ENCODE assay signal across 23 cellular contexts in the genomic region with DNA sequence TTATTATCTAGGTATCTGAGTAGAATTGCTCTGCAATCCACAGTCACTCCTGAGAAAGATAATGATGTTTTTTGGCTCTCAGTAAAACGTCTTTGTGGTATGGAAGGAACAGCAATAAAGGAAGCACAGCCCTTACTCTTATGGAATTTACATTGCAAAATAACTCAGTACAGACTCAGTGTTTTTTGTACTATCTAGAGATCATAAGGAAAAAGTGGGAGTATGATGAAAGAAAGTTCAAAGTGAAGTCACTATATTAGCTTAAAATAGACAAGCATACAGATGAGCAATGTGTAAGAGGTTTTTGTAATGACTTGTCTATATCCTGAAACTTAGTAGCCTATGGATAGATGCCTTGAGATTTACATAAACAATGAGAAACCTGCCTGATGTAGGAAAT.
DNase-seq lines count a peak whose midpoint lies in the region; ATAC-seq and TF ChIP-seq lines count a peak whose summit lies in the region.
"Had no signal": no experiment of that assay in that cellular context is flagged by ENCODE, and none has a peak within 500 bp of the region (broad histone marks: within the 10 kb centered on the region; RNA-seq: fewer than 3 reads in every experiment).

No MANE protein-coding gene starts in this region.

- H3K9me3 ChIP-seq in SK-N-MC (ENCODE audit: low read depth, low read length) (no peaks in the 10 kb centered on the region), smooth muscle cell (replicated peaks; ENCODE audit: low read depth) (no peaks in the 10 kb centered on the region)
- H3K9me3 ChIP-seq: heart right ventricle, thoracic aorta had no signal

- H3K9ac ChIP-seq in SK-N-MC (ENCODE audit: insufficient read length) (peak overlapping the region; percentile 11), smooth muscle cell (ENCODE audit: low read depth) (no peak overlapping the region)

- no peak for ATAC-seq in GM18498 (IDR thresholded peaks at IDR 0.05; ENCODE audit: unreplicated experiment)
- ATAC-seq: heart right ventricle, T-cell had no signal

- peak overlapping the region; percentile 9 for H2AFZ ChIP-seq in smooth muscle cell (ENCODE audit: low read depth)

- H4K20me1 ChIP-seq in smooth muscle cell (ENCODE audit: low read depth) = no peaks in the 10 kb centered on the region

- H3K27me3 ChIP-seq in smooth muscle cell (ENCODE audit: low read depth) = no peaks in the 10 kb centered on the region
- H3K27me3 ChIP-seq: brain microvascular endothelial cell had no signal

- TF ChIP-seq CTCF in fibroblast of mammary gland (conservative IDR thresholded peaks at IDR 0.05; ENCODE audit: control insufficient read depth, insufficient read depth, low read depth, low read length) (no peak), smooth muscle cell (IDR thresholded peaks at IDR 0.05; ENCODE audit: borderline replicate concordance, insufficient read depth, poor library complexity, severe bottlenecking) (no peak)

- H3K36me3 ChIP-seq in SK-N-MC (ENCODE audit: insufficient read depth, low read length) = no peaks in the 10 kb centered on the region
- H3K36me3 ChIP-seq in smooth muscle cell (ENCODE audit: low read depth) = no peaks in the 10 kb centered on the region
- H3K36me3 ChIP-seq: brain microvascular endothelial cell, heart right ventricle, thoracic aorta had no signal

- DNase-seq in NOMO-1 treated with DMSO at 0.1 percent for 48 hours (lab: John Stamatoyannopoulos, UW; ENCODE audit: unreplicated experiment) (peak; percentile 31), NOMO-1 treated with dmso at 0.1 percent for 144 hours (lab: John Stamatoyannopoulos, UW; ENCODE audit: unreplicated experiment) (no peak), SK-N-MC (ENCODE audit: low read depth, low spot score) (no peak), fibroblast of mammary gland (ENCODE audit: low read depth) (peak; percentile 57), smooth muscle cell (lab: John Stamatoyannopoulos, UW; ENCODE audit: unreplicated experiment) (no peak), NCI-H1092 treated with DMSO at 0.1 percent for 48 hours (lab: John Stamatoyannopoulos, UW) (no peak)
- DNase-seq in stimulated activated CD8-positive, alpha-beta memory T cell treated with anti-CD3 and anti-CD28 coated beads, Interleukin-4, amount 100 ng/mL, for 48 hours = no peak
- DNase-seq: activated CD4-positive, alpha-beta T cell treated with anti-CD3 and anti-CD28 coated beads, Interleukin-2, amount 50 U/mL, for 48 hours; activated naive CD4-positive, alpha-beta T cell treated with anti-CD3 and anti-CD28 coated beads for 36 hours; brain microvascular endothelial cell; C1 segment of cervical spinal cord; erythroblast; heart right ventricle; immature natural killer cell; NCI-H1694 treated with DMSO at 0.1 percent for 48 hours; NCI-H345; RPMI8226; T-cell had no signal

- H3F3A ChIP-seq in smooth muscle cell (ENCODE audit: low read depth) = no peaks in the 10 kb centered on the region

- no peaks in the 10 kb centered on the region for H3K79me2 ChIP-seq in smooth muscle cell (ENCODE audit: low read depth)

- H3K4me3 ChIP-seq in SK-N-MC = no peak overlapping the region
- H3K4me3 ChIP-seq in fibroblast of mammary gland (ENCODE audit: control insufficient read depth, low read depth, low read length) = no peak overlapping the region
- no peak overlapping the region for H3K4me3 ChIP-seq in smooth muscle cell
- H3K4me3 ChIP-seq: heart right ventricle, lung, skin epidermis, thoracic aorta had no signal

- peak overlapping the region; percentile 6 for H3K4me2 ChIP-seq in smooth muscle cell

- peaks cover 23% of the 10 kb centered on the region for H3K4me1 ChIP-seq in smooth muscle cell (ENCODE audit: low read depth)

- WGBS in smooth muscle cell (ENCODE audit: low lambda C conversion rate) = 11% methylated on average over 1 of the region's 1 CpG

- peak overlapping the region; percentile 47; the same call in 1 of the 2 replicates for H3K27ac ChIP-seq in SK-N-MC
- H3K27ac ChIP-seq in smooth muscle cell (ENCODE audit: low read depth) = peak overlapping the region; percentile 1
- H3K27ac ChIP-seq: 22Rv1, brain microvascular endothelial cell, heart right ventricle, skin epidermis, thoracic aorta had no signal

Comparison
In these comparisons a context has a peak if more than half of its experiments do, and no peak if none do; other contexts are left out.
1. DNase-seq: peak in NOMO-1 treated with DMSO at 0.1 percent for 48 hours (single experiment) and fibroblast of mammary gland (single experiment); none in NOMO-1 treated with dmso at 0.1 percent for 144 hours (single experiment), SK-N-MC (single experiment), smooth muscle cell (single experiment), NCI-H1092 treated with DMSO at 0.1 percent for 48 hours (single experiment) and stimulated activated CD8-positive, alpha-beta memory T cell treated with anti-CD3 and anti-CD28 coated beads, Interleukin-4, amount 100 ng/mL, for 48 hours (single experiment).